Comparison of ENCODE assay signal across 11 cellular contexts in the genomic region with DNA sequence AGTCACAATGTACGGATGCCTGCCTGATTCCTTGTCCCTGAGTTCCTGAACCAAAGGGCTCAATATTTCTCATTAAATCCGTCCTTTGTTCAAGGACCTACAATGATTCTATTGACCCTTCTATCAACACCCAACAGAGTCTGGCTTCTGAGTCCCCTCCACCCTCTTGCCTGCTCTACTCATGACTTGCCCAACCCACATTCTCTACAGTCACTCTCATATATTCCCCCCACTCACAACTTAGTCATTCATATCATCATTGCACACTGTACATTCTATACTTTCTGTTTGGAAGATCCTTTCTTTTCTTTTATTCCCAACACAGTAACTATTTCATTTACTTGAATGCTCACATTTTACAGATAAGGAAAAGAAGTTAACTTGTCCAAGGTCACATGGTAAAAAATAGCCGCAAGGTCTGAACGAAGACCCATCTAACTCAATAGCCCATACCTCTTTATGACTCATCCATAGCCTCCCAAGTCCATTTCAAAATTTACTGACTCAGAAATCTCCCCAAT. TPM values are rescaled to one million over a fixed set of nuclear protein-coding genes. Genes with fewer than 3 reads are reported as not detected.
A peak's percentile ranks its signal among the peaks of the same experiment; 100 is the strongest.
DNase-seq lines count a peak whose midpoint lies in the region; ATAC-seq, FAIRE-seq and TF ChIP-seq lines count a peak whose summit lies in the region.
"Had no signal": no experiment of that assay in that cellular context is flagged by ENCODE, and none has a peak within 500 bp of the region (broad histone marks: within the 10 kb centered on the region; RNA-seq: fewer than 3 reads in every experiment).

No MANE protein-coding gene starts in this region.

- H3K9me3 Mint-ChIP-seq in MCF 10A (ENCODE audit: unreplicated experiment): no peaks in the 10 kb centered on the region
- H3K9me3 Mint-ChIP-seq: naive thymus-derived CD4-positive, alpha-beta T cell had no signal

- DNase-seq in MCF 10A (ENCODE audit: unreplicated experiment) (peak; percentile 74), breast epithelium (ENCODE audit: low spot score in 2 of 2) (no peak), astrocyte of the hippocampus (ENCODE audit: low read depth, low spot score) (peak; percentile 22), keratinocyte (ENCODE audit: low read depth, low spot score) (no peak), superior temporal gyrus (ENCODE audit: extremely low spot score) (peak; percentile 86), NCI-H1436 (lab: John Stamatoyannopoulos, UW) (no peak)
- DNase-seq: naive thymus-derived CD4-positive, alpha-beta T cell; NCI-H2171 had no signal

- no peak overlapping the region for H2AFZ ChIP-seq in keratinocyte (ENCODE audit: control insufficient read depth, low read length)

- peaks cover 51% of the 10 kb centered on the region for H3K4me1 Mint-ChIP-seq in MCF 10A (ENCODE audit: insufficient read depth, unreplicated experiment)

- H3K9me3 ChIP-seq in breast epithelium (no peaks in the 10 kb centered on the region), keratinocyte (ENCODE audit: control insufficient read depth, low read depth, low read length) (no peaks in the 10 kb centered on the region)

- H3K4me1 ChIP-seq in breast epithelium (peaks cover 0 to 8% of the 10 kb centered on the region in 2 donors), keratinocyte (ENCODE audit: control insufficient read depth, extremely low read depth, insufficient read depth, low read length) (peaks cover 28% of the 10 kb centered on the region)

- H3K4me2 ChIP-seq in keratinocyte (ENCODE audit: control insufficient read depth, extremely low read depth, insufficient read depth, low read depth, low read length): peak overlapping the region; percentile 58

- H3K36me3 Mint-ChIP-seq in MCF 10A (ENCODE audit: insufficient read depth, unreplicated experiment): peaks cover 22% of the 10 kb centered on the region

- TF ChIP-seq POLR2A in breast epithelium (IDR thresholded peaks at IDR 0.05): no peak

- no peak for FAIRE-seq in keratinocyte (lab: Jason Lieb, UNC)

- no peaks in the 10 kb centered on the region for H3K27me3 Mint-ChIP-seq in MCF 10A (ENCODE audit: insufficient read depth, unreplicated experiment)

- H3K36me3 ChIP-seq in breast epithelium (no peaks in the 10 kb centered on the region), keratinocyte (ENCODE audit: control insufficient read depth in 2 of 2, extremely low read depth in 1 of 2, insufficient read depth in 2 of 2, low read length in 2 of 2) (peaks cover 2 to 6% of the 10 kb centered on the region in 2 experiments)

- POLR2A ChIA-PET in MCF 10A (lab: Yijun Ruan, JAX): interaction anchor here (0.6 to 9.8 kb wide), 9 partner anchors 8 to 221 kb away, joined by 3 to 316 read pairs (median 96); a partner anchor contains a TSS

- dilution Hi-C loops in keratinocyte (cut with MboI; ENCODE audit: extremely low pct_ligation_motif_present, low sequenced_read_pairs): no loop called here

- ATAC-seq in HG03571 (IDR thresholded peaks at IDR 0.05; ENCODE audit: unreplicated experiment) (no peak), HG02840 (IDR thresholded peaks at IDR 0.05; ENCODE audit: low FRiP score, unreplicated experiment) (no peak)
- ATAC-seq: naive thymus-derived CD4-positive, alpha-beta T cell had no signal

- peak overlapping the region; percentile 95 for H3K27ac Mint-ChIP-seq in MCF 10A (ENCODE audit: low read depth, unreplicated experiment)
- H3K27ac Mint-ChIP-seq: naive thymus-derived CD4-positive, alpha-beta T cell had no signal

- no TSS peak for BruUV-seq in MCF 10A (replicated peaks; lab: Mats Ljungman, UMichigan)

- H3K27ac ChIP-seq in breast epithelium: no peak overlapping the region
- H3K27ac ChIP-seq in keratinocyte (ENCODE audit: control insufficient read depth, insufficient read depth, low read length): peak overlapping the region; percentile 36
- H3K27ac ChIP-seq: RWPE1 had no signal

- no peak overlapping the region for H3K4me3 ChIP-seq in breast epithelium
- no peak overlapping the region for H3K4me3 ChIP-seq in keratinocyte (ENCODE audit: control insufficient read depth in 2 of 3, extremely low read depth in 1 of 3, insufficient read depth in 2 of 3, low read depth in 1 of 3, low read length in 3 of 3)

- CTCF ChIA-PET in MCF 10A (lab: Yijun Ruan, JAX): interaction anchor here (1.5 to 5.8 kb wide), 4 partner anchors 11 to 180 kb away, joined by 4 to 39 read pairs (median 22); no protein-coding TSS in a partner anchor

- H3K4me3 Mint-ChIP-seq in MCF 10A (ENCODE audit: unreplicated experiment): no peak overlapping the region
- H3K4me3 Mint-ChIP-seq: naive thymus-derived CD4-positive, alpha-beta T cell had no signal

- intact Hi-C loops in MCF 10A (cut with micrococcal nuclease): no loop called here
- intact Hi-C loops in breast epithelium (cut with DNase I; ENCODE audit: low total_unique reads): no loop called here

- H3K79me2 ChIP-seq in keratinocyte (ENCODE audit: control insufficient read depth, insufficient read depth, low read length): peaks cover 43% of the 10 kb centered on the region

- H3K9me1 ChIP-seq in keratinocyte (ENCODE audit: control insufficient read depth, extremely low read depth, insufficient read depth, low read length): no peaks in the 10 kb centered on the region

- TF ChIP-seq CTCF in MCF 10A (IDR thresholded peaks at IDR 0.05; ENCODE audit: unreplicated experiment) (no peak), breast epithelium (IDR thresholded peaks at IDR 0.05) (no peak), keratinocyte (optimal IDR thresholded peaks at IDR 0.05 in 1 of 3, IDR thresholded peaks at IDR 0.05 in 1 of 3, conservative IDR thresholded peaks at IDR 0.05 in 1 of 3; ENCODE audit: extremely low read depth in 1 of 3, insufficient read depth in 2 of 3, low read length in 3 of 3) (no peak)

- H4K20me1 ChIP-seq in keratinocyte (ENCODE audit: control insufficient read depth, extremely low read depth, insufficient read depth, low read length): peaks cover 2% of the 10 kb centered on the region

- no peak overlapping the region for H3K9ac ChIP-seq in keratinocyte (ENCODE audit: control insufficient read depth, extremely low read depth, insufficient read depth, low read length)

- H3K27me3 ChIP-seq in breast epithelium: no peaks in the 10 kb centered on the region
- no peaks in the 10 kb centered on the region for H3K27me3 ChIP-seq in keratinocyte (ENCODE audit: control insufficient read depth, extremely low read depth, insufficient read depth, low read length)

RNA-seq across cellular contexts. Expression of a gene that starts 3.6 kb away (rescaled TPM):
- 44.3 and 47.4 TPM in 2 replicates for total RNA-seq in MCF 10A (2022)
- 10 to 100 TPM; 22.0 to 32.8 (median 28.1) TPM for total RNA-seq in breast epithelium
- 6.5 to 8.9 TPM (median 8.7 TPM) in 3 replicates for polyA plus RNA-seq in keratinocyte
- 5.1 TPM for polyA plus RNA-seq in keratinocyte (2011; ENCODE audit: low read depth)
- 6.1 and 7.7 TPM in 2 replicates for polyA plus RNA-seq in keratinocyte (2011; cell fraction: cytosol; rRNA removed)
- polyA plus RNA-seq in keratinocyte (2011; cell fraction: nucleus; rRNA removed): 14.6 and 16.0 TPM in 2 replicates
- polyA plus RNA-seq in keratinocyte (2012; ENCODE audit: low replicate concordance): 6.0 and 9.7 TPM in 2 replicates
- polyA minus RNA-seq in keratinocyte: 15.9 to 26.0 TPM (median 18.1 TPM) in 3 replicates
- 6.5 TPM for polyA minus RNA-seq in keratinocyte (2011; cell fraction: cytosol; rRNA and poly(A)+ RNA removed)
- 8.7 and 21.0 TPM in 2 replicates for polyA minus RNA-seq in keratinocyte (2011; cell fraction: nucleus; rRNA and poly(A)+ RNA removed)

Comparison
In these comparisons a context has a peak if more than half of its experiments do, and no peak if none do; other contexts are left out.
1. DNase-seq: peak in MCF 10A (single experiment), astrocyte of the hippocampus (single experiment) and superior temporal gyrus (single experiment); none in breast epithelium (0 of 2), keratinocyte (single experiment) and NCI-H1436 (single experiment).